ENCODE assay signal across 27 cellular contexts in genomic region chr7:89738549-89738948, GRCh38.
"Had no signal": no experiment of that assay in that cellular context is flagged by ENCODE, and none has a peak within 500 bp of the region (broad histone marks: within the 10 kb centered on the region; RNA-seq: fewer than 3 reads in every experiment).

No MANE protein-coding gene starts in this region.

- H3K9me3 ChIP-seq: suprapubic skin, testis, thoracic aorta, thyroid gland, tibial artery, tibial nerve, transverse colon, upper lobe of left lung, upper lobe of right lung, uterus, vagina had no signal

- H3K4me1 ChIP-seq: stomach, suprapubic skin, testis, tibial artery, tibial nerve, transverse colon, upper lobe of left lung, upper lobe of right lung, uterus, vagina had no signal

- ATAC-seq: stimulated activated effector memory CD8-positive, alpha-beta T cell treated with anti-CD3 and anti-CD28 coated beads, Interleukin-12 subunit alpha, Interleukin-12 subunit beta, amount 100 ng/mL, for 72 hours; stimulated activated memory B cell treated with anti-CD40 and anti-IgM and Interleukin-4, amounts not matched to agents 10 μg/mL and 1 μg/mL and 100 μg/mL, for 72 hours; stimulated activated naive B cell treated with anti-CD40 and anti-IgM and Interleukin-4, amounts not matched to agents 10 μg/mL and 1 μg/mL and 100 μg/mL, for 72 hours; stimulated activated naive CD8-positive, alpha-beta T cell treated with anti-CD3 and anti-CD28 coated beads, Interleukin-15, amount 100 ng/mL, for 72 hours; stimulated activated naive CD8-positive, alpha-beta T cell treated with anti-CD3 and anti-CD28 coated beads, Interleukin-15, Interleukin-2, amounts not matched to agents 100 U/mL and 50 U/mL, for 24 hours; upper lobe of right lung had no signal

- DNase-seq: stimulated activated CD4-positive, alpha-beta T cell treated with anti-CD3 and anti-CD28 coated beads, Interleukin-2, amount 100 ng/mL, for 48 hours; stimulated activated CD4-positive, alpha-beta T cell treated with anti-CD3 and anti-CD28 coated beads, Interleukin-4, amount 100 ng/mL, for 1 hour; stimulated activated CD4-positive, alpha-beta T cell treated with anti-CD3 and anti-CD28 coated beads, Interleukin-4, amount 100 ng/mL, for 24 hours; stimulated activated CD4-positive, alpha-beta T cell treated with anti-CD3 and anti-CD28 coated beads, Interleukin-4, amount 100 ng/mL, for 4 hours; stimulated activated CD8-positive, alpha-beta memory T cell treated with anti-CD3 and anti-CD28 coated beads, Interleukin-4, amount 100 ng/mL, for 48 hours; stimulated activated naive B cell treated with anti-CD40 and anti-IgM and Interleukin-4, amounts not matched to agents 10 μg/mL and 1 μg/mL and 100 μg/mL, for 72 hours; stimulated activated naive CD4-positive, alpha-beta T cell; stimulated activated naive CD4-positive, alpha-beta T cell treated with Interleukin-2 at 50 U/mL for 16 hours; stimulated activated naive CD8-positive, alpha-beta T cell treated with anti-CD3 and anti-CD28 coated beads, Interleukin-15, amount 100 ng/mL, for 72 hours; stimulated activated naive CD8-positive, alpha-beta T cell treated with anti-CD3 and anti-CD28 coated beads, Interleukin-15, Interleukin-2, amounts not matched to agents 100 U/mL and 50 U/mL, for 24 hours; stomach; substantia nigra; testis; thyroid gland; tibial artery; transverse colon; trophoblast cell; upper lobe of left lung; upper lobe of right lung; uterus had no signal

- FAIRE-seq: urothelium cell line had no signal

- H3K27me3 ChIP-seq: stomach, suprapubic skin, testis, thyroid gland, tibial artery, tibial nerve, transverse colon, upper lobe of left lung, upper lobe of right lung, uterus, vagina had no signal

- H3K27ac ChIP-seq: stomach, suprapubic skin, testis, thoracic aorta, thyroid gland, tibial artery, tibial nerve, transverse colon, upper lobe of left lung, upper lobe of right lung, uterus, vagina had no signal

- H3K36me3 ChIP-seq: stomach, suprapubic skin, thoracic aorta, thyroid gland, tibial artery, tibial nerve, transverse colon, upper lobe of left lung, upper lobe of right lung, uterus, vagina had no signal

- H3K4me3 ChIP-seq: stomach, suprapubic skin, testis, thoracic aorta, thyroid gland, tibial artery, tibial nerve, transverse colon, upper lobe of left lung, upper lobe of right lung, uterus, vagina had no signal
